1 cellular context compared by ENCODE assay signal in the genomic region with DNA sequence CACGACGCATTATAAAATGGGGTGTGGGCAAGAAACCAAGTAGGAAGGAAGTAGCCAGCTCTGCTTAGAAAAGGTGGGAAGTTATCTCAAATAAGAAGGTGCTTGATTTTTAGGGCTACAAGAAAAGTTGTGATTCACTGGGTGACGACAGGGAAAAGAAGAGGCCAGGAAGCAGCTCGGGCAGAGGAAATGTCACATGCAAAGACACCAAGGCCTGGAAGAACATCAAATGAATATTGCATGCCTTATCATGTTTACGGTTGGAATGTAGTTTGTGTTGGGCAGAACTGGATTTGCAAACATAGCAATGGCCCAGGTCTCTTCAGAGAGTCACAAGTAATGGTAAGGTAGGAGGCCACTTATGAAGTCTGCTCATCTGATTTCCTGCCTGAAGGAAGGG.
TF ChIP-seq lines count a peak whose summit lies in the region.

No MANE protein-coding gene starts in this region.

TF ChIP-seq in IMR-90, 13 proteins besides CTCF, POLR2A, EP300 and RAD21:
- TF ChIP-seq SMC3 (IDR thresholded peaks at IDR 0.05; ENCODE audit: low read depth, low read length) (no peak), NFE2L2 (IDR thresholded peaks at IDR 0.05; ENCODE audit: low read depth, low read length) (no peak), MAFK (IDR thresholded peaks at IDR 0.05; ENCODE audit: low read depth, low read length) (no peak), RCOR1 (IDR thresholded peaks at IDR 0.05; ENCODE audit: insufficient replicate concordance, low read length) (no peak), RFX5 (IDR thresholded peaks at IDR 0.05; ENCODE audit: low read depth, low read length) (no peak), FOS (IDR thresholded peaks at IDR 0.05; ENCODE audit: low read depth, low read length) (no peak)
